8 cellular contexts compared by ENCODE assay signal in genomic region chr9:113579270-113580040, GRCh38.
DNase-seq lines count a peak whose midpoint lies in the region; ATAC-seq and TF ChIP-seq lines count a peak whose summit lies in the region.

No MANE protein-coding gene starts in this region.

- H3F3A ChIP-seq in neural progenitor cell (ENCODE audit: low read depth), result no peaks in the 10 kb centered on the region

- H3K9me3 ChIP-seq in duodenal mucosa (ENCODE audit: control insufficient read depth in 1 of 2, low read length in 2 of 2), result no peaks in the 10 kb centered on the region
- no peaks in the 10 kb centered on the region for H3K9me3 ChIP-seq in neural progenitor cell (ENCODE audit: low read depth)

- peaks cover 36% of the 10 kb centered on the region for H3K4me1 Mint-ChIP-seq in neural progenitor cell

- H3K36me3 ChIP-seq in duodenal mucosa (ENCODE audit: control insufficient read depth in 1 of 2, insufficient read depth in 2 of 2, low read length in 2 of 2), result peaks cover 15 to 20% of the 10 kb centered on the region in 2 donors
- H3K36me3 ChIP-seq in neural progenitor cell, result no peaks in the 10 kb centered on the region

- peak overlapping the region in 1 of 2 donors; percentile 20 for H3K4me3 ChIP-seq in duodenal mucosa (ENCODE audit: low read depth in 1 of 2, low read length in 2 of 2)
- no peak overlapping the region for H3K4me3 ChIP-seq in neural progenitor cell

- DNase-seq in A172 (ENCODE audit: low spot score) (peak; percentile 74), neural progenitor cell (ENCODE audit: low spot score) (no peak), cerebellar nuclear complex (lab: John Stamatoyannopoulos, UW) (no peak)

- H3K9me3 Mint-ChIP-seq in neural progenitor cell, result no peaks in the 10 kb centered on the region

- peak; percentile 24 for TF ChIP-seq POLR2A in GM19193 (IDR thresholded peaks at IDR 0.05; ENCODE audit: extremely low read depth, insufficient read depth, insufficient read length)

- H3K27me3 ChIP-seq in duodenal mucosa (ENCODE audit: control insufficient read depth in 1 of 2, insufficient read depth in 2 of 2, low read length in 2 of 2) (no peaks in the 10 kb centered on the region), neural progenitor cell (no peaks in the 10 kb centered on the region)

- peak overlapping the region; percentile 64 for H3K27ac Mint-ChIP-seq in neural progenitor cell

- H3K9ac ChIP-seq in duodenal mucosa (ENCODE audit: low read depth in 1 of 2, low read length in 2 of 2), result peak overlapping the region in 1 of 2 donors; percentile 22
- H3K9ac ChIP-seq in neural progenitor cell, result no peak overlapping the region

- peak overlapping the region; percentile 30 for H3K27ac ChIP-seq in duodenal mucosa (ENCODE audit: low read depth, low read length)
- no peak overlapping the region for H3K27ac ChIP-seq in neural progenitor cell

- no peak for TF ChIP-seq CTCF in neural progenitor cell (IDR thresholded peaks at IDR 0.05)

- no peak overlapping the region for H3K4me2 ChIP-seq in neural progenitor cell

- peaks cover 4% of the 10 kb centered on the region for H3K36me3 Mint-ChIP-seq in neural progenitor cell

- H3K4me1 ChIP-seq in duodenal mucosa (ENCODE audit: control insufficient read depth in 1 of 2, insufficient read depth in 2 of 2, low read length in 2 of 2) (peaks cover 54 to 61% of the 10 kb centered on the region in 2 donors), neural progenitor cell (no peaks in the 10 kb centered on the region)

- H2AFZ ChIP-seq in neural progenitor cell (replicated peaks), result no peak overlapping the region

- no peaks in the 10 kb centered on the region for H3K79me2 ChIP-seq in neural progenitor cell (ENCODE audit: low read depth)

- peaks cover 2% of the 10 kb centered on the region for H3K27me3 Mint-ChIP-seq in neural progenitor cell (ENCODE audit: insufficient read depth, low read depth)

- ATAC-seq in HG03442 (IDR thresholded peaks at IDR 0.05; ENCODE audit: unreplicated experiment) (peak; percentile 5), SK-N-SH treated with all-trans-retinoic acid at 6 μM for 48 hours (peak; percentile 69), GM19324 (IDR thresholded peaks at IDR 0.05; ENCODE audit: low FRiP score, unreplicated experiment) (no peak)

- no peak overlapping the region for H3K4me3 Mint-ChIP-seq in neural progenitor cell

- H4K20me1 ChIP-seq in neural progenitor cell (ENCODE audit: low read depth), result no peaks in the 10 kb centered on the region

TF ChIP-seq in SK-N-SH treated with all-trans-retinoic acid at 6 μM for 48 hours, 23 proteins besides CTCF, POLR2A, EP300 and RAD21:
- TF ChIP-seq ARNTL (CRISPR knock-in tag; IDR thresholded peaks at IDR 0.05; ENCODE audit: borderline replicate concordance, low read depth) (no peak), ZC3H10 (CRISPR knock-in tag; IDR thresholded peaks at IDR 0.05) (no peak), ISL1 (CRISPR knock-in tag; IDR thresholded peaks at IDR 0.05) (no peak), ZNF70 (CRISPR knock-in tag; IDR thresholded peaks at IDR 0.05) (no peak), TCF4 (CRISPR knock-in tag; IDR thresholded peaks at IDR 0.05; ENCODE audit: borderline replicate concordance) (no peak), CSDC2 (CRISPR knock-in tag; IDR thresholded peaks at IDR 0.05) (no peak), TOX (CRISPR knock-in tag; IDR thresholded peaks at IDR 0.05; ENCODE audit: borderline replicate concordance) (no peak), ZFP30 (CRISPR knock-in tag; IDR thresholded peaks at IDR 0.05) (no peak)
